7 cellular contexts compared by ENCODE assay signal in genomic region chrX:13005671-13006473, GRCh38. TPM values are rescaled to one million over a fixed set of nuclear protein-coding genes. Genes with fewer than 3 reads are reported as not detected.
DNase-seq lines count a peak whose midpoint lies in the region; ATAC-seq and TF ChIP-seq lines count a peak whose summit lies in the region.

No MANE protein-coding gene starts in this region.

- H3K4me3 Mint-ChIP-seq in memory B cell = peak overlapping the region; percentile 86

- H3K27ac Mint-ChIP-seq in memory B cell = peak overlapping the region; percentile 85

- TF ChIP-seq CTCF in prostate gland (IDR thresholded peaks at IDR 0.05) (no peak), lower leg skin (IDR thresholded peaks at IDR 0.05) (no peak)

- WGBS in prostate gland = 37% methylated on average over 9 of the region's 9 CpGs
- 41 to 53% methylated on average over 9 of the region's 9 CpGs for WGBS in lower leg skin, 2 donors

- H3K27ac ChIP-seq in prostate gland = no peak overlapping the region

- H3K36me3 Mint-ChIP-seq in memory B cell = no peaks in the 10 kb centered on the region

- peak; percentile 30 for TF ChIP-seq POLR2A in GM18951 (IDR thresholded peaks at IDR 0.05; ENCODE audit: extremely low read depth, insufficient read depth, insufficient read length)
- no peak for TF ChIP-seq POLR2A in prostate gland (IDR thresholded peaks at IDR 0.05)
- TF ChIP-seq POLR2A in lower leg skin (IDR thresholded peaks at IDR 0.05) = no peak

- peaks cover 30% of the 10 kb centered on the region for H3K4me1 Mint-ChIP-seq in memory B cell

- intact Hi-C loops in cardiac septum (cut with DNase I) (no loop called here), prostate gland (cut with DNase I) (no loop called here), lower leg skin (cut with DNase I; ENCODE audit: low total_unique reads) (no loop called here)

- H3K27me3 Mint-ChIP-seq in memory B cell = no peaks in the 10 kb centered on the region

- H3K4me3 ChIP-seq in prostate gland (no peak overlapping the region), lower leg skin (ENCODE audit: low read depth, poor library complexity, severe bottlenecking) (no peak overlapping the region)

- H3K36me3 ChIP-seq in prostate gland = no peaks in the 10 kb centered on the region

- ATAC-seq in HG02852 (IDR thresholded peaks at IDR 0.05; ENCODE audit: unreplicated experiment) (peak; percentile 58), memory B cell (ENCODE audit: low read depth) (peak; percentile 70)

- no peaks in the 10 kb centered on the region for H3K9me3 ChIP-seq in prostate gland

- no peaks in the 10 kb centered on the region for H3K9me3 Mint-ChIP-seq in memory B cell

- no peaks in the 10 kb centered on the region for H3K27me3 ChIP-seq in prostate gland (replicated peaks; ENCODE audit: insufficient read depth)

- DNase-seq in SIG-M5 (lab: John Stamatoyannopoulos, UW) (peak; percentile 33), memory B cell (ENCODE audit: low spot score in 2 of 2) (no peak), cardiac septum (ENCODE audit: low spot score) (no peak), prostate gland (ENCODE audit: low spot score) (no peak), lower leg skin (ENCODE audit: low spot score in 2 of 2) (no peak)

- in situ Hi-C loops in GM18951 (cut with MboI; ENCODE audit: low sequenced_read_pairs, unreplicated experiment) = loop anchor here (10.0 kb wide), 1 partner anchor 69 kb away; no protein-coding TSS in a partner anchor

- H3K4me1 ChIP-seq in prostate gland (replicated peaks) = no peaks in the 10 kb centered on the region

RNA-seq across cellular contexts. Expression of gene TMSB4X, which starts 31.0 kb away (rescaled TPM):
- total RNA-seq in cardiac septum (921 TPM), prostate gland (1,000 to 10,000 TPM; 1,116 to 1,330 TPM), lower leg skin (1,000 to 10,000 TPM; 1,261 to 2,736 (median 1,532) TPM)

RNA-seq across cellular contexts. Expression of gene FAM9C, which starts 38.5 kb away (rescaled TPM):
- not detected for total RNA-seq in cardiac septum
- 1 to 10 TPM in 1 of 2 donors, not detected in 1; 6.5 TPM for total RNA-seq in prostate gland
- not detected for total RNA-seq in lower leg skin
